In the genomic region with DNA sequence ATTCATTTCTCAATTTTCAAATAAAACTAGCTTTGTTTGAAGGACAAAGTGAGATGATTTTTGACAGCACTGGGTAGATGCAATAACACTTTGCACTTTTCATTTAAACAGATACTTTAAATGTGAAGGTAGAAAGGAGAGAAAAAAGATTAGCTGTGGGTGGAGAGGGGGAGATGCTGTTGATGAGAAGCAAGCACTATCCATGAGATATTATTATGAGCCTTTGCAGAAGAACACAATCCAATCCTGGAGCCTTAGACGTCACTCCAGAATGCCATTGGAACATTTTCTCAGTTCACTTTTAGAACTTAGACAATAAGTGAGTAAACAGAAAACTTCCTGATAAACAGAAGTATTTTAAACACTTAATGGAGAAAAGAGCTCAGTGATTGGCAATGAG, we compare ENCODE assay signal across 24 cellular contexts.
"Had no signal": no experiment of that assay in that cellular context is flagged by ENCODE, and none has a peak within 500 bp of the region (broad histone marks: within the 10 kb centered on the region; RNA-seq: fewer than 3 reads in every experiment).

No MANE protein-coding gene starts in this region.

- H3K9me3 Mint-ChIP-seq: dendritic cell treated with granulocyte-macrophage colony-stimulating factor and Interleukin-4, amounts not matched to agents 40 ng/mL and 50 ng/mL, for 4 days; effector memory CD8-positive, alpha-beta T cell; endodermal cell had no signal

- DNase-seq: colonic mucosa; cortex of kidney; dermis blood vessel endothelial cell; dorsolateral prefrontal cortex; effector CD4-positive, alpha-beta T cell; effector CD8-positive, alpha-beta T cell; effector memory CD4-positive, alpha-beta T cell; effector memory CD8-positive, alpha-beta T cell; endodermal cell; erythroblast; esophagus squamous epithelium; foreskin fibroblast; foreskin keratinocyte; foreskin melanocyte; gastrocnemius medialis; glutamatergic neuron; heart left ventricle; heart right ventricle had no signal

- H3K27ac Mint-ChIP-seq: dendritic cell treated with granulocyte-macrophage colony-stimulating factor and Interleukin-4, amounts not matched to agents 40 ng/mL and 50 ng/mL, for 4 days; effector memory CD8-positive, alpha-beta T cell; endodermal cell had no signal

- H3K4me3 Mint-ChIP-seq: dendritic cell treated with granulocyte-macrophage colony-stimulating factor and Interleukin-4, amounts not matched to agents 40 ng/mL and 50 ng/mL, for 4 days; effector memory CD8-positive, alpha-beta T cell; endodermal cell had no signal

- H3K4me1 ChIP-seq: colonic mucosa, esophagus squamous epithelium, foreskin keratinocyte, gastrocnemius medialis, gastroesophageal sphincter had no signal

- H3K27ac ChIP-seq: colonic mucosa, coronary artery, epithelial cell of prostate, esophagus muscularis mucosa, esophagus squamous epithelium, foreskin keratinocyte, gastrocnemius medialis, gastroesophageal sphincter, heart left ventricle, heart right ventricle had no signal

- H3K27me3 Mint-ChIP-seq: dendritic cell treated with granulocyte-macrophage colony-stimulating factor and Interleukin-4, amounts not matched to agents 40 ng/mL and 50 ng/mL, for 4 days had no signal

- H3K36me3 ChIP-seq: colonic mucosa, esophagus muscularis mucosa, esophagus squamous epithelium, gastrocnemius medialis, gastroesophageal sphincter, heart left ventricle, heart right ventricle had no signal

- ATAC-seq: effector memory CD8-positive, alpha-beta T cell; esophagus mucosa; foreskin keratinocyte; gastrocnemius medialis; gastroesophageal sphincter; heart left ventricle; heart right ventricle had no signal

- H3K4me3 ChIP-seq: colonic mucosa, coronary artery, dorsolateral prefrontal cortex, esophagus muscularis mucosa, esophagus squamous epithelium, gastrocnemius medialis, gastroesophageal sphincter, heart left ventricle, heart right ventricle had no signal

- H3K27me3 ChIP-seq: colonic mucosa, dorsolateral prefrontal cortex, esophagus muscularis mucosa, foreskin keratinocyte, gastrocnemius medialis, gastroesophageal sphincter, heart left ventricle, heart right ventricle had no signal
